1 cellular context compared by ENCODE assay signal in genomic region chr19:37931941-37932655, GRCh38.
TF ChIP-seq lines count a peak whose summit lies in the region.

No MANE protein-coding gene starts in this region.

TF ChIP-seq in WTC11, 78 proteins besides CTCF, POLR2A, EP300 and RAD21 (continued from another document and continues in another):
- no peak for TF ChIP-seq ATF6 (CRISPR knock-in tag; IDR thresholded peaks at IDR 0.05)
- no peak for TF ChIP-seq ZNF416 (CRISPR knock-in tag; IDR thresholded peaks at IDR 0.05)
- no peak for TF ChIP-seq ZNF671 (CRISPR knock-in tag; IDR thresholded peaks at IDR 0.05)
- TF ChIP-seq ZNF121 (CRISPR knock-in tag; IDR thresholded peaks at IDR 0.05) = no peak
- TF ChIP-seq NR1H2 (CRISPR knock-in tag; IDR thresholded peaks at IDR 0.05) = no peak
- TF ChIP-seq ZNF423 (CRISPR knock-in tag; IDR thresholded peaks at IDR 0.05) = peak; percentile 98
- no peak for TF ChIP-seq IRF1 (CRISPR knock-in tag; IDR thresholded peaks at IDR 0.05)
- TF ChIP-seq ETV6 (CRISPR knock-in tag; IDR thresholded peaks at IDR 0.05) = peak; percentile 55; the same call in 1 of the 2 replicates
- no peak for TF ChIP-seq TCF7 (CRISPR knock-in tag; IDR thresholded peaks at IDR 0.05; ENCODE audit: low read depth)
- no peak for TF ChIP-seq ZNF281 (CRISPR knock-in tag; IDR thresholded peaks at IDR 0.05)
- peak; percentile 71 for TF ChIP-seq TP53 (CRISPR knock-in tag; IDR thresholded peaks at IDR 0.05)
- 0 out of 2 replicates have a peak, but pooled peaks have one; percentile 30 for TF ChIP-seq FOXK1 (CRISPR knock-in tag; IDR thresholded peaks at IDR 0.05)
- no peak for TF ChIP-seq E2F4 (CRISPR knock-in tag; IDR thresholded peaks at IDR 0.05; ENCODE audit: borderline replicate concordance, low read depth)
- TF ChIP-seq GABPB1 (CRISPR knock-in tag; IDR thresholded peaks at IDR 0.05) = no peak
- 0 out of 2 replicates have a peak, but pooled peaks have one; percentile 32 for TF ChIP-seq CREM (CRISPR knock-in tag; IDR thresholded peaks at IDR 0.05)
- no peak for TF ChIP-seq ZNF512 (CRISPR knock-in tag; IDR thresholded peaks at IDR 0.05; ENCODE audit: borderline replicate concordance)
- TF ChIP-seq NFE2L1 (CRISPR knock-in tag; IDR thresholded peaks at IDR 0.05) = no peak
- TF ChIP-seq ARID4B (CRISPR knock-in tag; IDR thresholded peaks at IDR 0.05; ENCODE audit: borderline replicate concordance) = peak; percentile 71; the same call in 1 of the 2 replicates
- TF ChIP-seq PRDM15 (CRISPR knock-in tag; IDR thresholded peaks at IDR 0.05) = no peak
- no peak for TF ChIP-seq NR2C2 (CRISPR knock-in tag; IDR thresholded peaks at IDR 0.05)
- TF ChIP-seq SOX15 (CRISPR knock-in tag; IDR thresholded peaks at IDR 0.05) = no peak
- no peak for TF ChIP-seq ZNF396 (CRISPR knock-in tag; IDR thresholded peaks at IDR 0.05; ENCODE audit: borderline replicate concordance)
- TF ChIP-seq AR (CRISPR knock-in tag; IDR thresholded peaks at IDR 0.05) = no peak
- no peak for TF ChIP-seq ZNF425 (CRISPR knock-in tag; conservative IDR thresholded peaks at IDR 0.05)
- no peak for TF ChIP-seq MYBL2 (CRISPR knock-in tag; IDR thresholded peaks at IDR 0.05)
- no peak for TF ChIP-seq GTF2I (CRISPR knock-in tag; conservative IDR thresholded peaks at IDR 0.05)
- no peak for TF ChIP-seq PREB (CRISPR knock-in tag; IDR thresholded peaks at IDR 0.05; ENCODE audit: borderline replicate concordance)
- TF ChIP-seq ZNF219 (CRISPR knock-in tag; IDR thresholded peaks at IDR 0.05; ENCODE audit: borderline replicate concordance) = peak; percentile 59; the same call in 1 of the 2 replicates
- TF ChIP-seq SP1 (CRISPR knock-in tag; conservative IDR thresholded peaks at IDR 0.05) = 0 out of 2 replicates have a peak, but pooled peaks have one; percentile 22
